In genomic region chr12:31966558-31967205, GRCh38 we compare ENCODE assay signal across 9 cellular contexts. TPM values are rescaled to one million over a fixed set of nuclear protein-coding genes. Genes with fewer than 3 reads are reported as not detected.
DNase-seq lines count a peak whose midpoint lies in the region; ATAC-seq and TF ChIP-seq lines count a peak whose summit lies in the region.
"Had no signal": no experiment of that assay in that cellular context is flagged by ENCODE, and none has a peak within 500 bp of the region (broad histone marks: within the 10 kb centered on the region; RNA-seq: fewer than 3 reads in every experiment).

No MANE protein-coding gene starts in this region.

- no peak overlapping the region for H2AFZ ChIP-seq in GM23338

- peaks cover 58% of the 10 kb centered on the region for H3K4me1 ChIP-seq in GM23338 (ENCODE audit: insufficient read depth)
- H3K4me1 ChIP-seq in aorta (ENCODE audit: control insufficient read depth in 1 of 2, insufficient read depth in 2 of 2, low read length in 2 of 2): no peaks in the 10 kb centered on the region

- DNase-seq in GM23338 (ENCODE audit: low spot score): no peak
- no peak for DNase-seq in T-helper 17 cell
- DNase-seq in glutamatergic neuron: no peak
- peak; percentile 6 for DNase-seq in retina
- DNase-seq in aorta: no peak
- DNase-seq in NCI-H2227 treated with DMSO at 0.1 percent for 48 hours (lab: John Stamatoyannopoulos, UW): no peak
- DNase-seq: SK-N-SH had no signal

- TF ChIP-seq CTCF in GM23338 (conservative IDR thresholded peaks at IDR 0.05; ENCODE audit: low read depth in 2 of 2) (no peak), glutamatergic neuron (IDR thresholded peaks at IDR 0.05; ENCODE audit: partially characterized antibody, unreplicated experiment) (no peak)

- H3K9me3 Mint-ChIP-seq in GM23338 (peaks cover 15% of the 10 kb centered on the region), glutamatergic neuron (ENCODE audit: unreplicated experiment) (peaks cover 3% of the 10 kb centered on the region)

- 45% methylated on average over 5 of the region's 5 CpGs for WGBS in aorta, 2 donors

- H3K4me1 Mint-ChIP-seq in GM23338 (peaks cover 35% of the 10 kb centered on the region), T-helper 17 cell (peaks cover 65% of the 10 kb centered on the region), glutamatergic neuron (ENCODE audit: low read depth, unreplicated experiment) (peaks cover 2% of the 10 kb centered on the region)

- no peaks in the 10 kb centered on the region for H3K27me3 ChIP-seq in GM23338 (ENCODE audit: insufficient read depth)
- H3K27me3 ChIP-seq in aorta (ENCODE audit: control insufficient read depth in 1 of 2, insufficient read depth in 2 of 2, low read length in 1 of 2): no peaks in the 10 kb centered on the region

- peak overlapping the region; percentile 13; the same call in 1 of the 3 replicates for H3K4me3 Mint-ChIP-seq in GM23338
- peak overlapping the region; percentile 88 for H3K4me3 Mint-ChIP-seq in T-helper 17 cell
- H3K4me3 Mint-ChIP-seq in glutamatergic neuron (ENCODE audit: unreplicated experiment): no peak overlapping the region

- H3K36me3 Mint-ChIP-seq in GM23338 (ENCODE audit: low read depth) (peaks cover 92% of the 10 kb centered on the region), T-helper 17 cell (ENCODE audit: low read depth) (peaks cover 11% of the 10 kb centered on the region), glutamatergic neuron (ENCODE audit: unreplicated experiment) (peaks cover 12% of the 10 kb centered on the region)

- peak overlapping the region; percentile 10; the same call in 1 of the 2 replicates for H3K4me3 ChIP-seq in GM23338
- H3K4me3 ChIP-seq in aorta (ENCODE audit: low read length in 2 of 2): no peak overlapping the region
- H3K4me3 ChIP-seq: lung had no signal

- peaks cover 19% of the 10 kb centered on the region for H3F3A ChIP-seq in GM23338 (replicated peaks; ENCODE audit: low read depth)

- peaks cover 5% of the 10 kb centered on the region for H3K27me3 Mint-ChIP-seq in GM23338 (ENCODE audit: insufficient read depth, low read depth, poor library complexity)
- no peaks in the 10 kb centered on the region for H3K27me3 Mint-ChIP-seq in T-helper 17 cell
- H3K27me3 Mint-ChIP-seq in glutamatergic neuron (ENCODE audit: unreplicated experiment): no peaks in the 10 kb centered on the region

- H4K20me1 ChIP-seq in GM23338 (replicated peaks; ENCODE audit: insufficient read depth): peaks cover 53% of the 10 kb centered on the region

- peak overlapping the region; percentile 42 for H3K4me2 ChIP-seq in GM23338
- H3K4me2 ChIP-seq: SK-N-SH had no signal

- H3K27ac Mint-ChIP-seq in GM23338 (peak overlapping the region; percentile 32; the same call in 1 of the 2 replicates), T-helper 17 cell (peak overlapping the region; percentile 95), glutamatergic neuron (ENCODE audit: unreplicated experiment) (peak overlapping the region; percentile 11)

- H3K9me2 ChIP-seq in GM23338 (ENCODE audit: insufficient read depth): no peaks in the 10 kb centered on the region
- H3K9me2 ChIP-seq: SK-N-SH had no signal

- H3K79me2 ChIP-seq in GM23338 (replicated peaks; ENCODE audit: insufficient read depth): peaks cover 100% of the 10 kb centered on the region

- intact Hi-C loops in aorta (cut with DNase I): loop anchor here in 1 of 2 donors (10.0 kb wide), 1 partner anchor 242 kb away; the partner anchor contains the start of gene AMN1

- H3K27ac ChIP-seq in GM23338 (ENCODE audit: low read depth) (peak overlapping the region; percentile 76), aorta (ENCODE audit: low read depth in 1 of 2, low read length in 2 of 2) (no peak overlapping the region)

- H3K36me3 ChIP-seq in GM23338 (ENCODE audit: insufficient read depth) (peaks cover 37% of the 10 kb centered on the region), aorta (ENCODE audit: control insufficient read depth in 1 of 2, insufficient read depth in 2 of 2, low read length in 1 of 2) (no peaks in the 10 kb centered on the region)

- peak; percentile 58 for ATAC-seq in GM23338
- peak; percentile 16 for ATAC-seq in T-helper 17 cell
- ATAC-seq in HG03520 (IDR thresholded peaks at IDR 0.05; ENCODE audit: unreplicated experiment): no peak
- ATAC-seq in aorta (ENCODE audit: low FRiP score): no peak

- H3K9me3 ChIP-seq in T-helper 17 cell (ENCODE audit: control insufficient read depth, low read length, poor library complexity, severe bottlenecking): no peaks in the 10 kb centered on the region
- H3K9me3 ChIP-seq in aorta (ENCODE audit: control insufficient read depth, low read length): no peaks in the 10 kb centered on the region
- H3K9me3 ChIP-seq: SK-N-SH had no signal

TF ChIP-seq in GM23338, 12 proteins besides CTCF, POLR2A, EP300 and RAD21 (continues in another document):
- TF ChIP-seq JUNB (IDR thresholded peaks at IDR 0.05; ENCODE audit: unreplicated experiment) (no peak), ZNF462 (CRISPR knock-in tag; IDR thresholded peaks at IDR 0.05) (no peak; the same call in 1 of the 2 replicates), NANOG (IDR thresholded peaks at IDR 0.05; ENCODE audit: borderline replicate concordance) (no peak), EZH2 (IDR thresholded peaks at IDR 0.05; ENCODE audit: low read depth, unreplicated experiment) (no peak), CREB1 (CRISPR knock-in tag; IDR thresholded peaks at IDR 0.05; ENCODE audit: low read depth) (no peak)

RNA-seq across cellular contexts. Expression of gene RESF1, which starts 7.5 kb away (rescaled TPM):
- 236 and 313 TPM in 2 replicates for total RNA-seq in GM23338 (2014; rRNA removed; shearing (Covaris generic))
- 126 and 134 TPM in 2 replicates for polyA plus RNA-seq in GM23338 (2016; fragmentation: Nextera tagmentation; extraction: Ambion mirVana)
- 100 to 1,000 TPM; 128 to 164 TPM for total RNA-seq in T-helper 17 cell
- total RNA-seq in glutamatergic neuron (ENCODE audit: unreplicated experiment): 38.3 TPM
- 10 to 100 TPM; 49.4 to 65.2 TPM for total RNA-seq in aorta
- 10 to 100 TPM; 29.9 to 36.2 TPM for polyA plus RNA-seq in aorta

Comparison
In these comparisons a context has a peak if more than half of its experiments do, and no peak if none do; other contexts are left out.
1. ATAC-seq: peak in GM23338 (single experiment) and T-helper 17 cell (single experiment); none in HG03520 (single experiment) and aorta (single experiment).
2. H3K27ac Mint-ChIP-seq: peak in every context shown above with its lines; median percentile 95 in T-helper 17 cell; 32 in GM23338; 11 in glutamatergic neuron.